ENCODE assay signal across 1 cellular context in genomic region chr19:46840157-46840942, GRCh38.
TF ChIP-seq lines count a peak whose summit lies in the region.

No MANE protein-coding gene starts in this region.

TF ChIP-seq in K562, 482 proteins besides CTCF, POLR2A, EP300 and RAD21 (continued from another document):
- TF ChIP-seq ZBTB33 (CRISPR knock-in tag; IDR thresholded peaks at IDR 0.05) (0 out of 2 replicates have a peak, but pooled peaks have one; percentile 21), HES1 (IDR thresholded peaks at IDR 0.05; ENCODE audit: low read depth) (0 out of 2 replicates have a peak, but pooled peaks have one; percentile 8), ARID2 (IDR thresholded peaks at IDR 0.05) (peak; percentile 22; the same call in 1 of the 2 replicates), STAG1 (CRISPR knock-in tag; IDR thresholded peaks at IDR 0.05; ENCODE audit: borderline replicate concordance) (peak; percentile 70), NBN (IDR thresholded peaks at IDR 0.05; ENCODE audit: low read depth) (0 out of 2 replicates have a peak, but pooled peaks have one; percentile 26), POU5F1 (IDR thresholded peaks at IDR 0.05; ENCODE audit: borderline replicate concordance, low read depth, low read length, partially characterized antibody) (no peak), MTA3 (IDR thresholded peaks at IDR 0.05; ENCODE audit: borderline replicate concordance) (0 out of 2 replicates have a peak, but pooled peaks have one; percentile 28), TEAD2 (tag; IDR thresholded peaks at IDR 0.05) (0 out of 2 replicates have a peak, but pooled peaks have one; percentile 12), MEIS2 (IDR thresholded peaks at IDR 0.05; ENCODE audit: partially characterized antibody) (no peak), EP400 (IDR thresholded peaks at IDR 0.05) (peak; percentile 21; the same call in 1 of the 2 replicates), BDP1 (IDR thresholded peaks at IDR 0.05; ENCODE audit: insufficient read depth, insufficient read length) (no peak), SP1 (CRISPR knock-in tag; IDR thresholded peaks at IDR 0.05) (peak; percentile 60), ZNF316 (IDR thresholded peaks at IDR 0.05) (no peak), TEAD4 (IDR thresholded peaks at IDR 0.05; ENCODE audit: low read length) (peak; percentile 45; the same call in 1 of the 2 replicates), TEAD4 (CRISPR knock-in tag; IDR thresholded peaks at IDR 0.05; ENCODE audit: borderline replicate concordance) (no peak), ZBTB11 (CRISPR knock-in tag; IDR thresholded peaks at IDR 0.05) (no peak), DEAF1 (CRISPR knock-in tag; IDR thresholded peaks at IDR 0.05) (peak; percentile 62; the same call in 1 of the 2 replicates), CREM (IDR thresholded peaks at IDR 0.05; ENCODE audit: low read depth) (peak; percentile 66), MYC (IDR thresholded peaks at IDR 0.05; ENCODE audit: low read depth, low read length) (0 out of 2 replicates have a peak, but pooled peaks have one; percentile 15), MYC (CRISPR knock-in tag; IDR thresholded peaks at IDR 0.05; ENCODE audit: borderline replicate concordance, low read depth) (no peak), SIN3B (IDR thresholded peaks at IDR 0.05; ENCODE audit: low read depth) (no peak), ZBTB7A (IDR thresholded peaks at IDR 0.05; ENCODE audit: borderline replicate concordance, control insufficient read depth, low read depth, low read length) (peak; percentile 56; the same call in 1 of the 2 replicates), TEAD1 (CRISPR knock-in tag; IDR thresholded peaks at IDR 0.05) (peak; percentile 72 to 90; a peak in 2 of 4 replicates), JUND (IDR thresholded peaks at IDR 0.05; ENCODE audit: borderline replicate concordance, low read depth, low read length) (no peak; the same call in 1 of the 2 replicates), JUND (tag; IDR thresholded peaks at IDR 0.05; ENCODE audit: borderline replicate concordance, low read depth, low read length) (0 out of 3 replicates have a peak, but pooled peaks have one; percentile 8), FOSL1 (tag; conservative IDR thresholded peaks at IDR 0.05) (0 out of 2 replicates have a peak, but pooled peaks have one; percentile 31), KDM2B (CRISPR knock-in tag; IDR thresholded peaks at IDR 0.05) (no peak), KLF16 (IDR thresholded peaks at IDR 0.05) (no peak), BRD9 (IDR thresholded peaks at IDR 0.05; ENCODE audit: low read depth, partially characterized antibody) (peak; percentile 14), CTCFL (IDR thresholded peaks at IDR 0.05; ENCODE audit: borderline replicate concordance, insufficient read depth, low read depth, low read length, poor library complexity, severe bottlenecking) (peak; percentile 20), NR4A1 (CRISPR knock-in tag; IDR thresholded peaks at IDR 0.05) (no peak), NR4A1 (tag; IDR thresholded peaks at IDR 0.05) (no peak), ZFX (CRISPR knock-in tag; IDR thresholded peaks at IDR 0.05) (0 out of 2 replicates have a peak, but pooled peaks have one; percentile 16), ZNF384 (IDR thresholded peaks at IDR 0.05; ENCODE audit: low read depth, low read length) (peak; percentile 99), POLR2G (IDR thresholded peaks at IDR 0.05; ENCODE audit: low read depth, low read length) (0 out of 2 replicates have a peak, but pooled peaks have one; percentile 23), SMC3 (conservative IDR thresholded peaks at IDR 0.05; ENCODE audit: insufficient read depth, low read depth, low read length) (peak; percentile 77), YY1 (IDR thresholded peaks at IDR 0.05; ENCODE audit: borderline replicate concordance in 1 of 3, control insufficient read depth in 1 of 3, extremely low read depth in 1 of 3, insufficient read depth in 3 of 3, insufficient read length in 1 of 3, insufficient replicate concordance in 2 of 3, low read depth in 1 of 3, low read length in 2 of 3) (peak in 1 of 3 experiments; percentile 34), HDAC6 (IDR thresholded peaks at IDR 0.05; ENCODE audit: low read depth, low read length) (no peak), TARDBP (IDR thresholded peaks at IDR 0.05) (no peak)
